8 cellular contexts compared by ENCODE assay signal in the genomic region with DNA sequence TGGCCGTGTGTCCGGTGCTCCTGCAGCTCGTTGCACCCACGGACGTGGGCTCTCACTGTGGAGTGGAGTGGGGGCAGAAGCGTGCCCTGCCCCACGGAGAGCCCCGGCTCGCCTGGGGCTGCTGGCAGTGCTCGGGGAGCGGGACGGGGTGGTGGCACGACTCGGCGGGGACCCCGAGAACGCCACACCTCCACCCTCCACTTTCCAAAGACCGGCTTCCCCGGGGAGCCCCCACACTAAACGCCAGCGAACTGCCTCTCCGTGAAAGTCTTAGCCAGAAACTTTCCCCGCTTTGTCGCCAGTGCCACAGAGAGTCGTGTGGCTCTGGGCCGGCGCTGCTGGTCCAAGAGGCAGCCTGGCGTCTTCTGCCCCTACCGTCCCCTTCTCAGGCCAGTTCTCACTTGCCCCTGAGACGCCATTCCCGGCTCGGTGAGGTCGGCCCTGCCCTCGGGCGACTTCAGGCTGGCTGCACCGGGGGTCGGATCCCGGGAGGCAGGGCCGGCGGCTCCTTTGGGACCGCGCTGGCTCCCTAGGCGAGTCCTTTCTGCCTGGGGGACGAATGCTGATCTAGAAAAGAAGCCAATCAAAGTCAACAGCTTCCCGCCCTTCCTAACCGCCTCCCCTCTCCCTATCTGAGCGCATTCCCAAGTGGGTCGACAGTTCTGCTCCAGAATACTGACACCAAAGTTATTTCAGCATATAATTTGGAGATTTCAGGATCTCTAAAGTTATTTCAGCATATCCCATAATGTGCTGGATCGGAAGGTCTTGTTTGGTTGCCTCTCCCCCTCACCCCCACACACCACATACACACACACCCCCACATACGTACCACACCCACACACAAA. TPM values are rescaled to one million over a fixed set of nuclear protein-coding genes. Genes with fewer than 3 reads are reported as not detected.
A peak's percentile ranks its signal among the peaks of the same experiment; 100 is the strongest.
DNase-seq lines count a peak whose midpoint lies in the region; ATAC-seq and TF ChIP-seq lines count a peak whose summit lies in the region.

No MANE protein-coding gene starts in this region.

- no peak for DNase-seq in AG10803 (ENCODE audit: low read depth)
- DNase-seq in NCI-H446 treated with DMSO at 0.1 percent for 48 hours (lab: John Stamatoyannopoulos, UW) = peak; percentile 43
- peak; percentile 70 for DNase-seq in activated CD8-positive, alpha-beta memory T cell treated with anti-CD3 and anti-CD28 coated beads, Interleukin-2, amount 50 U/mL, for 48 hours
- no peak for DNase-seq in esophagus squamous epithelium (lab: John Stamatoyannopoulos, UW)

- TF ChIP-seq POLR2A in esophagus squamous epithelium (IDR thresholded peaks at IDR 0.05) = peak in 1 of 4 donors; percentile 8

- H3K36me3 ChIP-seq in esophagus squamous epithelium (no peaks in the 10 kb centered on the region), muscle layer of duodenum (ENCODE audit: control insufficient read depth in 1 of 2, insufficient read depth in 2 of 2, low read length in 2 of 2) (no peaks in the 10 kb centered on the region), thymus (ENCODE audit: control insufficient read depth, insufficient read depth) (no peaks in the 10 kb centered on the region)

- H3K27me3 ChIP-seq in esophagus squamous epithelium (no peaks in the 10 kb centered on the region), muscle layer of duodenum (ENCODE audit: low read depth, low read length) (no peaks in the 10 kb centered on the region), thymus (ENCODE audit: control insufficient read depth, insufficient read depth) (no peaks in the 10 kb centered on the region)

- peak overlapping the region; percentile 89 for H3K4me3 ChIP-seq in AG10803 (ENCODE audit: low read length)
- H3K4me3 ChIP-seq in esophagus squamous epithelium = peak overlapping the region; percentile 72 to 97 (median 84)
- peak overlapping the region; percentile 82 to 97 for H3K4me3 ChIP-seq in muscle layer of duodenum (ENCODE audit: low read depth in 1 of 2, low read length in 2 of 2)
- peak overlapping the region; percentile 98 for H3K4me3 ChIP-seq in thymus (ENCODE audit: low read length)

- TF ChIP-seq CTCF in AG10803 (conservative IDR thresholded peaks at IDR 0.05; ENCODE audit: low read length) (no peak), esophagus squamous epithelium (IDR thresholded peaks at IDR 0.05) (no peak)

- H3K4me1 ChIP-seq in esophagus squamous epithelium (peaks cover 14 to 56% (median 15%) of the 10 kb centered on the region in 3 donors), muscle layer of duodenum (ENCODE audit: control insufficient read depth in 1 of 2, insufficient read depth in 2 of 2, low read length in 2 of 2) (peaks cover 7 to 13% of the 10 kb centered on the region in 2 donors), thymus (ENCODE audit: control insufficient read depth, insufficient read depth, low read length) (peaks cover 6% of the 10 kb centered on the region)

- WGBS in esophagus squamous epithelium, 2 donors = 3 to 5% methylated on average over 7 to 18 of the region's 50 CpGs
- WGBS in thymus = 2% methylated on average over 50 of the region's 50 CpGs

- peak overlapping the region; percentile 87 to 93 (median 92) for H3K27ac ChIP-seq in esophagus squamous epithelium
- peak overlapping the region; percentile 89 for H3K27ac ChIP-seq in muscle layer of duodenum (ENCODE audit: low read length)
- peak overlapping the region; percentile 88 for H3K27ac ChIP-seq in thymus (ENCODE audit: low read depth)

- ATAC-seq in GM18519 (IDR thresholded peaks at IDR 0.05; ENCODE audit: low FRiP score, unreplicated experiment) = peak; percentile 16
- ATAC-seq in HG02981 (IDR thresholded peaks at IDR 0.05; ENCODE audit: unreplicated experiment) = peak; percentile 32

- H3K9me3 ChIP-seq in esophagus squamous epithelium (peaks cover 0 to 6% (median 0%) of the 10 kb centered on the region in 3 donors), muscle layer of duodenum (ENCODE audit: control insufficient read depth in 1 of 2, low read length in 2 of 2) (peaks cover 0 to 6% of the 10 kb centered on the region in 2 donors), thymus (ENCODE audit: control insufficient read depth) (no peaks in the 10 kb centered on the region)

- intact Hi-C loops in esophagus squamous epithelium (cut with DNase I) = no loop called here

RNA-seq across cellular contexts. Expression of gene SAMD13, which starts 2.6 kb away (rescaled TPM):
- 1 to 10 TPM in 2 of 4 donors, under 1 TPM in 1, not detected in 1; 0.35 to 2.0 (median 1.3) TPM for total RNA-seq in esophagus squamous epithelium
- polyA plus RNA-seq in thymus = 2.6 TPM

Comparison
In these comparisons a context has a peak if more than half of its experiments do, and no peak if none do; other contexts are left out.
1. DNase-seq: peak in NCI-H446 treated with DMSO at 0.1 percent for 48 hours (single experiment) and activated CD8-positive, alpha-beta memory T cell treated with anti-CD3 and anti-CD28 coated beads, Interleukin-2, amount 50 U/mL, for 48 hours (single experiment); none in AG10803 (single experiment) and esophagus squamous epithelium (single experiment).
2. Peak in every context shown above with its lines, with median percentiles within 50 percentile points of each other: H3K4me3 ChIP-seq and H3K27ac ChIP-seq.